Comparison of ENCODE assay signal across 1 cellular context in genomic region chr7:55569269-55569663, GRCh38.
TF ChIP-seq lines count a peak whose summit lies in the region.

No MANE protein-coding gene starts in this region.

TF ChIP-seq in neural cell, 6 proteins besides CTCF, POLR2A, EP300 and RAD21:
- no peak for TF ChIP-seq REST (IDR thresholded peaks at IDR 0.05; ENCODE audit: borderline replicate concordance)
- no peak for TF ChIP-seq EZH2 (IDR thresholded peaks at IDR 0.05; ENCODE audit: borderline replicate concordance, insufficient read depth, low read length, poor library complexity, severe bottlenecking)
- no peak for TF ChIP-seq MXI1 (conservative IDR thresholded peaks at IDR 0.05; ENCODE audit: poor library complexity, severe bottlenecking)
- no peak for TF ChIP-seq POLR2AphosphoS5 (IDR thresholded peaks at IDR 0.05)
- TF ChIP-seq SMC3 (conservative IDR thresholded peaks at IDR 0.05; ENCODE audit: poor library complexity) = no peak
- no peak for TF ChIP-seq TAF1 (IDR thresholded peaks at IDR 0.05; ENCODE audit: low read depth)
